Comparison of ENCODE assay signal across 1 cellular context in the genomic region with DNA sequence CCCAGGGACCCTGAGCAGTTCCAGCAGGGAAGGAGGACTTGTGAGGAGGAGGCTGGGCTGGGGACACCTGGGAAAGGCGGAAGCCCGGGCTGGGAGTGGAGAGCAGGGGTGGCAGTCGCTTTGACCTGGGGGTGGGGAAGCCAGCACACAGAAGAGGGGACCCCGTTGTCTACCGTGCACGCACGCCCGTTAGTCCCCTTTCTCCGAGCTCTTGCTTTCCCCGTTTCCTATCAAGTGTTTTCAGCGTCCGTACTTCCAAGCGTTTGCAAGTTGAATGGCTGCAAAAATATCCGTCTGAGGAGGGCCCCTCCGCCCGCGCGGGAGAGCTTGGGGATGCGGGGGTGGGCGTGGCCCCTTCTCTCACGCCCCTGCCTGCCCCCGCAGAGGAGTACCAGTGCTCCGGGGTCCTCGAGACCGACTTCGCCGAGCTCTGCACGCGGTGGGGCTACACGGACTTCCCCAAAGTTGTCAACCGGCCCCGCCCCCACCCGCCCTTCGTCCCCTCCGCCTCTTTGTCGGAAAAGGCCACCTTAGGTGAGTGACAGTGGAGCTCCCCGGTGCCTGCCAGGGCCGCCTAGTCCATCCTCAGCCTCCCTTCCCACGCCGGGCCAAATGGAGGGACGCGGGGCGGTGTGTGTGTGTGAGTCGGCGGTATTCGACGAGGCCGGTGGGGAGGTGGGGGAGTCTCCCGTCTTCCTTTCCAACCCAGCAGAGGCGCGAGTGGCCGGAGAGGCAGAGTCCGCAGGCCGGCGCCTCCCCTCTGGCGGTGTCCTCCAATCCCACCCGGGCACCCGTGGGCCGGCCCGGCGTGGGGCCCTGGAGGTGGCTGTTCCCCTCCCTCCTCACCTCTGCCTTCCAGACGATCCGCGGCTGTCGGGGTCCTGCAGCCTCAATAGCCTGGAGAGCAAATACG.
TF ChIP-seq lines count a peak whose summit lies in the region.

No MANE protein-coding gene starts in this region.

TF ChIP-seq in GM23338, 12 proteins besides CTCF, POLR2A, EP300 and RAD21 (continued from another document):
- TF ChIP-seq, protein P1, sequence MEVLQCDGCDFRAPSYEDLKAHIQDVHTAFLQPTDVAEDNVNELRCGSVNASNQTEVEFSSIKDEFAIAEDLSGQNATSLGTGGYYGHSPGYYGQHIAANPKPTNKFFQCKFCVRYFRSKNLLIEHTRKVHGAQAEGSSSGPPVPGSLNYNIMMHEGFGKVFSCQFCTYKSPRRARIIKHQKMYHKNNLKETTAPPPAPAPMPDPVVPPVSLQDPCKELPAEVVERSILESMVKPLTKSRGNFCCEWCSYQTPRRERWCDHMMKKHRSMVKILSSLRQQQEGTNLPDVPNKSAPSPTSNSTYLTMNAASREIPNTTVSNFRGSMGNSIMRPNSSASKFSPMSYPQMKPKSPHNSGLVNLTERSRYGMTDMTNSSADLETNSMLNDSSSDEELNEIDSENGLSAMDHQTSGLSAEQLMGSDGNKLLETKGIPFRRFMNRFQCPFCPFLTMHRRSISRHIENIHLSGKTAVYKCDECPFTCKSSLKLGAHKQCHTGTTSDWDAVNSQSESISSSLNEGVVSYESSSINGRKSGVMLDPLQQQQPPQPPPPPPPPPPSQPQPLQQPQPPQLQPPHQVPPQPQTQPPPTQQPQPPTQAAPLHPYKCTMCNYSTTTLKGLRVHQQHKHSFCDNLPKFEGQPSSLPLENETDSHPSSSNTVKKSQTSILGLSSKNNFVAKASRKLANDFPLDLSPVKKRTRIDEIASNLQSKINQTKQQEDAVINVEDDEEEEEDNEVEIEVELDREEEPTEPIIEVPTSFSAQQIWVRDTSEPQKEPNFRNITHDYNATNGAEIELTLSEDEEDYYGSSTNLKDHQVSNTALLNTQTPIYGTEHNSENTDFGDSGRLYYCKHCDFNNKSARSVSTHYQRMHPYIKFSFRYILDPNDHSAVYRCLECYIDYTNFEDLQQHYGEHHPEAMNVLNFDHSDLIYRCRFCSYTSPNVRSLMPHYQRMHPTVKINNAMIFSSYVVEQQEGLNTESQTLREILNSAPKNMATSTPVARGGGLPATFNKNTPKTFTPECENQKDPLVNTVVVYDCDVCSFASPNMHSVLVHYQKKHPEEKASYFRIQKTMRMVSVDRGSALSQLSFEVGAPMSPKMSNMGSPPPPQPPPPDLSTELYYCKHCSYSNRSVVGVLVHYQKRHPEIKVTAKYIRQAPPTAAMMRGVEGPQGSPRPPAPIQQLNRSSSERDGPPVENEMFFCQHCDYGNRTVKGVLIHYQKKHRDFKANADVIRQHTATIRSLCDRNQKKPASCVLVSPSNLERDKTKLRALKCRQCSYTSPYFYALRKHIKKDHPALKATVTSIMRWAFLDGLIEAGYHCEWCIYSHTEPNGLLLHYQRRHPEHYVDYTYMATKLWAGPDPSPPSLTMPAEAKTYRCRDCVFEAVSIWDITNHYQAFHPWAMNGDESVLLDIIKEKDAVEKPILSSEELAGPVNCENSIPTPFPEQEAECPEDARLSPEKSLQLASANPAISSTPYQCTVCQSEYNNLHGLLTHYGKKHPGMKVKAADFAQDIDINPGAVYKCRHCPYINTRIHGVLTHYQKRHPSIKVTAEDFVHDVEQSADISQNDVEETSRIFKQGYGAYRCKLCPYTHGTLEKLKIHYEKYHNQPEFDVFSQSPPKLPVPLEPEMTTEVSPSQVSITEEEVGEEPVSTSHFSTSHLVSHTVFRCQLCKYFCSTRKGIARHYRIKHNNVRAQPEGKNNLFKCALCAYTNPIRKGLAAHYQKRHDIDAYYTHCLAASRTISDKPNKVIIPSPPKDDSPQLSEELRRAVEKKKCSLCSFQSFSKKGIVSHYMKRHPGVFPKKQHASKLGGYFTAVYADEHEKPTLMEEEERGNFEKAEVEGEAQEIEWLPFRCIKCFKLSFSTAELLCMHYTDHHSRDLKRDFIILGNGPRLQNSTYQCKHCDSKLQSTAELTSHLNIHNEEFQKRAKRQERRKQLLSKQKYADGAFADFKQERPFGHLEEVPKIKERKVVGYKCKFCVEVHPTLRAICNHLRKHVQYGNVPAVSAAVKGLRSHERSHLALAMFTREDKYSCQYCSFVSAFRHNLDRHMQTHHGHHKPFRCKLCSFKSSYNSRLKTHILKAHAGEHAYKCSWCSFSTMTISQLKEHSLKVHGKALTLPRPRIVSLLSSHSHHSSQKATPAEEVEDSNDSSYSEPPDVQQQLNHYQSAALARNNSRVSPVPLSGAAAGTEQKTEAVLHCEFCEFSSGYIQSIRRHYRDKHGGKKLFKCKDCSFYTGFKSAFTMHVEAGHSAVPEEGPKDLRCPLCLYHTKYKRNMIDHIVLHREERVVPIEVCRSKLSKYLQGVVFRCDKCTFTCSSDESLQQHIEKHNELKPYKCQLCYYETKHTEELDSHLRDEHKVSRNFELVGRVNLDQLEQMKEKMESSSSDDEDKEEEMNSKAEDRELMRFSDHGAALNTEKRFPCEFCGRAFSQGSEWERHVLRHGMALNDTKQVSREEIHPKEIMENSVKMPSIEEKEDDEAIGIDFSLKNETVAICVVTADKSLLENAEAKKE (CRISPR knock-in tag; IDR thresholded peaks at IDR 0.05): no peak
- TF ChIP-seq JUNB (IDR thresholded peaks at IDR 0.05; ENCODE audit: unreplicated experiment) (no peak), NANOG (IDR thresholded peaks at IDR 0.05; ENCODE audit: borderline replicate concordance) (no peak), ZNF114 (CRISPR knock-in tag; IDR thresholded peaks at IDR 0.05) (no peak), EZH2 (IDR thresholded peaks at IDR 0.05; ENCODE audit: low read depth, unreplicated experiment) (peak; percentile 77), CREB1 (CRISPR knock-in tag; IDR thresholded peaks at IDR 0.05; ENCODE audit: low read depth) (no peak), ZNF331 (CRISPR knock-in tag; IDR thresholded peaks at IDR 0.05; ENCODE audit: low read depth) (no peak), STAT1 (IDR thresholded peaks at IDR 0.05; ENCODE audit: unreplicated experiment) (no peak), POLR2AphosphoS5 (IDR thresholded peaks at IDR 0.05; ENCODE audit: low read depth) (no peak)
- TF ChIP-seq, protein P2, sequence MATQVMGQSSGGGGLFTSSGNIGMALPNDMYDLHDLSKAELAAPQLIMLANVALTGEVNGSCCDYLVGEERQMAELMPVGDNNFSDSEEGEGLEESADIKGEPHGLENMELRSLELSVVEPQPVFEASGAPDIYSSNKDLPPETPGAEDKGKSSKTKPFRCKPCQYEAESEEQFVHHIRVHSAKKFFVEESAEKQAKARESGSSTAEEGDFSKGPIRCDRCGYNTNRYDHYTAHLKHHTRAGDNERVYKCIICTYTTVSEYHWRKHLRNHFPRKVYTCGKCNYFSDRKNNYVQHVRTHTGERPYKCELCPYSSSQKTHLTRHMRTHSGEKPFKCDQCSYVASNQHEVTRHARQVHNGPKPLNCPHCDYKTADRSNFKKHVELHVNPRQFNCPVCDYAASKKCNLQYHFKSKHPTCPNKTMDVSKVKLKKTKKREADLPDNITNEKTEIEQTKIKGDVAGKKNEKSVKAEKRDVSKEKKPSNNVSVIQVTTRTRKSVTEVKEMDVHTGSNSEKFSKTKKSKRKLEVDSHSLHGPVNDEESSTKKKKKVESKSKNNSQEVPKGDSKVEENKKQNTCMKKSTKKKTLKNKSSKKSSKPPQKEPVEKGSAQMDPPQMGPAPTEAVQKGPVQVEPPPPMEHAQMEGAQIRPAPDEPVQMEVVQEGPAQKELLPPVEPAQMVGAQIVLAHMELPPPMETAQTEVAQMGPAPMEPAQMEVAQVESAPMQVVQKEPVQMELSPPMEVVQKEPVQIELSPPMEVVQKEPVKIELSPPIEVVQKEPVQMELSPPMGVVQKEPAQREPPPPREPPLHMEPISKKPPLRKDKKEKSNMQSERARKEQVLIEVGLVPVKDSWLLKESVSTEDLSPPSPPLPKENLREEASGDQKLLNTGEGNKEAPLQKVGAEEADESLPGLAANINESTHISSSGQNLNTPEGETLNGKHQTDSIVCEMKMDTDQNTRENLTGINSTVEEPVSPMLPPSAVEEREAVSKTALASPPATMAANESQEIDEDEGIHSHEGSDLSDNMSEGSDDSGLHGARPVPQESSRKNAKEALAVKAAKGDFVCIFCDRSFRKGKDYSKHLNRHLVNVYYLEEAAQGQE (IDR thresholded peaks at IDR 0.05; ENCODE audit: unreplicated experiment): no peak
- TF ChIP-seq, protein P3, sequence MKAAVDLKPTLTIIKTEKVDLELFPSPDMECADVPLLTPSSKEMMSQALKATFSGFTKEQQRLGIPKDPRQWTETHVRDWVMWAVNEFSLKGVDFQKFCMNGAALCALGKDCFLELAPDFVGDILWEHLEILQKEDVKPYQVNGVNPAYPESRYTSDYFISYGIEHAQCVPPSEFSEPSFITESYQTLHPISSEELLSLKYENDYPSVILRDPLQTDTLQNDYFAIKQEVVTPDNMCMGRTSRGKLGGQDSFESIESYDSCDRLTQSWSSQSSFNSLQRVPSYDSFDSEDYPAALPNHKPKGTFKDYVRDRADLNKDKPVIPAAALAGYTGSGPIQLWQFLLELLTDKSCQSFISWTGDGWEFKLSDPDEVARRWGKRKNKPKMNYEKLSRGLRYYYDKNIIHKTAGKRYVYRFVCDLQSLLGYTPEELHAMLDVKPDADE (IDR thresholded peaks at IDR 0.05): no peak
